Comparison of ENCODE assay signal across 8 cellular contexts in genomic region chr20:35145141-35145564, GRCh38. TPM values are rescaled to one million over a fixed set of nuclear protein-coding genes. Genes with fewer than 3 reads are reported as not detected.
DNase-seq lines count a peak whose midpoint lies in the region; ATAC-seq and TF ChIP-seq lines count a peak whose summit lies in the region.

No MANE protein-coding gene starts in this region.

- no peaks in the 10 kb centered on the region for H3K27me3 ChIP-seq in dorsolateral prefrontal cortex

- H3K27ac Mint-ChIP-seq in activated CD8-positive, alpha-beta memory T cell treated with anti-CD3 and anti-CD28 coated beads, Interleukin-2, amount 10 ng/mL, durations not matched to agents 7 days and 5 days, result peak overlapping the region; percentile 65
- H3K27ac Mint-ChIP-seq in memory B cell, result peak overlapping the region; percentile 89

- no peaks in the 10 kb centered on the region for H3K9me3 Mint-ChIP-seq in activated CD8-positive, alpha-beta memory T cell treated with anti-CD3 and anti-CD28 coated beads, Interleukin-2, amount 10 ng/mL, durations not matched to agents 7 days and 5 days (ENCODE audit: low read depth)
- H3K9me3 Mint-ChIP-seq in memory B cell, result no peaks in the 10 kb centered on the region

- DNase-seq in activated CD8-positive, alpha-beta memory T cell treated with anti-CD3 and anti-CD28 coated beads, Interleukin-2, amount 10 ng/mL, durations not matched to agents 7 days and 5 days, result no peak
- DNase-seq in activated CD8-positive, alpha-beta memory T cell treated with anti-CD3 and anti-CD28 coated beads, Interleukin-2, amount 50 U/mL, for 48 hours, result no peak
- DNase-seq in LNCaP clone FGC (ENCODE audit: low read depth) (peak; percentile 49), SHP77 (lab: John Stamatoyannopoulos, UW) (peak; percentile 2 to 34), dorsolateral prefrontal cortex (peak in 1 of 10 donors; percentile 44), memory B cell (ENCODE audit: low spot score in 2 of 2) (peak in 1 of 2 donors; percentile 9)
- DNase-seq in activated CD8-positive, alpha-beta memory T cell treated with anti-CD3 and anti-CD28 coated beads, Interleukin-2, amount 50 U/mL, for 4 hours, result no peak

- CTCF ChIA-PET in activated CD8-positive, alpha-beta memory T cell treated with anti-CD3 and anti-CD28 coated beads, Interleukin-2, amount 10 ng/mL, durations not matched to agents 7 days and 5 days (lab: Charles Lee), result interaction anchor here (0.6 to 3.9 kb wide), 30 partner anchors 11 to 312 kb away, joined by 3 to 39 read pairs (median 4); partner anchors contain the start of genes EIF6, GGT7, MMP24OS and PROCR

- H3K36me3 Mint-ChIP-seq in activated CD8-positive, alpha-beta memory T cell treated with anti-CD3 and anti-CD28 coated beads, Interleukin-2, amount 10 ng/mL, durations not matched to agents 7 days and 5 days, result peaks cover 14% of the 10 kb centered on the region
- peaks cover 17% of the 10 kb centered on the region for H3K36me3 Mint-ChIP-seq in memory B cell

- intact Hi-C loops in dorsolateral prefrontal cortex (cut with DNase I), result loop anchor here (5.0 to 10.0 kb wide), 7 partner anchors 53 to 310 kb away; partner anchors contain the start of genes TRPC4AP (in 2 of the 2), ACSS2 (in 1 of the 2), CEP250 (in 1 of the 2) and EIF6 (in 1 of the 2)

- peak overlapping the region; percentile 62 for H3K4me3 Mint-ChIP-seq in activated CD8-positive, alpha-beta memory T cell treated with anti-CD3 and anti-CD28 coated beads, Interleukin-2, amount 10 ng/mL, durations not matched to agents 7 days and 5 days
- H3K4me3 Mint-ChIP-seq in memory B cell, result peak overlapping the region; percentile 46

- peak overlapping the region in 9 of 59 donors; percentile 8 to 88 (median 33) for H3K27ac ChIP-seq in dorsolateral prefrontal cortex

- H3K4me1 Mint-ChIP-seq in activated CD8-positive, alpha-beta memory T cell treated with anti-CD3 and anti-CD28 coated beads, Interleukin-2, amount 10 ng/mL, durations not matched to agents 7 days and 5 days, result peaks cover 31% of the 10 kb centered on the region
- peaks cover 34% of the 10 kb centered on the region for H3K4me1 Mint-ChIP-seq in memory B cell

- ATAC-seq in activated CD8-positive, alpha-beta memory T cell treated with anti-CD3 and anti-CD28 coated beads, Interleukin-2, amount 10 ng/mL, durations not matched to agents 7 days and 5 days, result peak; percentile 24
- ATAC-seq in memory B cell (ENCODE audit: low read depth) (peak; percentile 34), HG03280 (IDR thresholded peaks at IDR 0.05; ENCODE audit: unreplicated experiment) (no peak)

- H3K27me3 Mint-ChIP-seq in activated CD8-positive, alpha-beta memory T cell treated with anti-CD3 and anti-CD28 coated beads, Interleukin-2, amount 10 ng/mL, durations not matched to agents 7 days and 5 days, result no peaks in the 10 kb centered on the region
- H3K27me3 Mint-ChIP-seq in memory B cell, result no peaks in the 10 kb centered on the region

- TF ChIP-seq CTCF in LNCaP clone FGC (IDR thresholded peaks at IDR 0.05; ENCODE audit: control insufficient read depth, extremely low read depth, insufficient read depth) (peak; percentile 92), dorsolateral prefrontal cortex (IDR thresholded peaks at IDR 0.05 in 54 of 56, conservative IDR thresholded peaks at IDR 0.05 in 2 of 56; ENCODE audit: low read depth in 1 of 56, partially characterized antibody in 56 of 56) (peak; percentile 24 to 90 (median 58))

- H3K4me3 ChIP-seq in LNCaP clone FGC (ENCODE audit: low read depth, low read length) (no peak overlapping the region), dorsolateral prefrontal cortex (peak overlapping the region in 1 of 59 donors; percentile 5)

RNA-seq across cellular contexts. Expression of gene EDEM2, which starts 2.0 kb away (rescaled TPM):
- total RNA-seq in activated CD8-positive, alpha-beta memory T cell treated with anti-CD3 and anti-CD28 coated beads, Interleukin-2, amount 10 ng/mL, durations not matched to agents 7 days and 5 days, result 10 to 100 TPM; 23.9 to 25.6 TPM
- 10 to 100 TPM in 70 of 120 experiments, 1 to 10 TPM in 50; 6.3 to 15.8 (median 10.3) TPM for total RNA-seq in dorsolateral prefrontal cortex

RNA-seq across cellular contexts. Expression of gene PROCR, which starts 26.7 kb away (rescaled TPM):
- total RNA-seq in activated CD8-positive, alpha-beta memory T cell treated with anti-CD3 and anti-CD28 coated beads, Interleukin-2, amount 10 ng/mL, durations not matched to agents 7 days and 5 days, result 1 to 10 TPM; 1.5 to 2.4 TPM
- total RNA-seq in dorsolateral prefrontal cortex, result 1 to 10 TPM in 105 of 120 experiments, under 1 TPM in 15; 0.47 to 8.8 (median 1.9) TPM

RNA-seq across cellular contexts. Expression of gene TRPC4AP, which starts 52.5 kb away (rescaled TPM):
- total RNA-seq in activated CD8-positive, alpha-beta memory T cell treated with anti-CD3 and anti-CD28 coated beads, Interleukin-2, amount 10 ng/mL, durations not matched to agents 7 days and 5 days, result 10 to 100 TPM; 56.9 to 70.9 TPM
- total RNA-seq in dorsolateral prefrontal cortex, result 10 to 100 TPM; 43.4 to 98.1 (median 66.6) TPM

Comparison
In these comparisons a context has a peak if more than half of its experiments do, and no peak if none do; other contexts are left out.
1. DNase-seq: peak in LNCaP clone FGC (single experiment) and SHP77 (2 of 2); none in activated CD8-positive, alpha-beta memory T cell treated with anti-CD3 and anti-CD28 coated beads, Interleukin-2, amount 10 ng/mL, durations not matched to agents 7 days and 5 days (single experiment), activated CD8-positive, alpha-beta memory T cell treated with anti-CD3 and anti-CD28 coated beads, Interleukin-2, amount 50 U/mL, for 48 hours (single experiment) and activated CD8-positive, alpha-beta memory T cell treated with anti-CD3 and anti-CD28 coated beads, Interleukin-2, amount 50 U/mL, for 4 hours (single experiment).